In genomic region chr1:192986110-192986747, GRCh38 we compare ENCODE assay signal across 1 cellular context.
TF ChIP-seq lines count a peak whose summit lies in the region.

No MANE protein-coding gene starts in this region.

TF ChIP-seq in K562, 482 proteins besides CTCF, POLR2A, EP300 and RAD21 (continued from another document and continues in another):
- no peak for TF ChIP-seq AFF4 (CRISPR knock-in tag; IDR thresholded peaks at IDR 0.05)
- TF ChIP-seq RBM15 (IDR thresholded peaks at IDR 0.05; ENCODE audit: insufficient read depth, low read length): no peak
- TF ChIP-seq SPI1 (IDR thresholded peaks at IDR 0.05; ENCODE audit: borderline replicate concordance, low read depth, low read length): no peak
- no peak for TF ChIP-seq GTF3C2 (IDR thresholded peaks at IDR 0.05; ENCODE audit: borderline replicate concordance, extremely low read depth, insufficient read length)
- peak; percentile 72 to 81 for TF ChIP-seq NCOA2 (IDR thresholded peaks at IDR 0.05; ENCODE audit: partially characterized antibody in 2 of 2)
- no peak for TF ChIP-seq SREBF2 (CRISPR knock-in tag; IDR thresholded peaks at IDR 0.05)
- TF ChIP-seq ZNF436 (CRISPR knock-in tag; IDR thresholded peaks at IDR 0.05): no peak
- no peak for TF ChIP-seq PYGO2 (tag; IDR thresholded peaks at IDR 0.05)
- no peak for TF ChIP-seq FIP1L1 (IDR thresholded peaks at IDR 0.05; ENCODE audit: low read depth, low read length, poor library complexity, severe bottlenecking)
- peak; percentile 92 for TF ChIP-seq HLTF (IDR thresholded peaks at IDR 0.05)
- peak; percentile 87 for TF ChIP-seq STAT5A (IDR thresholded peaks at IDR 0.05; ENCODE audit: borderline replicate concordance, low read length)
- TF ChIP-seq KDM2B (CRISPR knock-in tag; IDR thresholded peaks at IDR 0.05): no peak
- peak; percentile 84 for TF ChIP-seq MAFF (IDR thresholded peaks at IDR 0.05; ENCODE audit: low read length)
- no peak for TF ChIP-seq TAF15 (IDR thresholded peaks at IDR 0.05; ENCODE audit: low read depth, low read length)
- TF ChIP-seq CCNT2 (IDR thresholded peaks at IDR 0.05; ENCODE audit: borderline replicate concordance, extremely low read depth, insufficient read length, low read depth, low read length): peak; percentile 49
- TF ChIP-seq HDAC2 (IDR thresholded peaks at IDR 0.05): peak; percentile 95
- TF ChIP-seq ZNF507 (tag; conservative IDR thresholded peaks at IDR 0.05): no peak
- TF ChIP-seq PRPF4 (IDR thresholded peaks at IDR 0.05; ENCODE audit: insufficient read depth, low read depth, low read length, poor library complexity, severe bottlenecking): no peak
- TF ChIP-seq RNF219 (CRISPR knock-in tag; IDR thresholded peaks at IDR 0.05): no peak
- TF ChIP-seq SETDB1 (IDR thresholded peaks at IDR 0.05; ENCODE audit: low read length): no peak
- no peak for TF ChIP-seq ILK (tag; IDR thresholded peaks at IDR 0.05; ENCODE audit: borderline replicate concordance, low read depth)
- no peak for TF ChIP-seq ILF3 (IDR thresholded peaks at IDR 0.05; ENCODE audit: borderline replicate concordance)
- no peak for TF ChIP-seq TSHZ1 (CRISPR knock-in tag; IDR thresholded peaks at IDR 0.05)
- TF ChIP-seq ZKSCAN1 (IDR thresholded peaks at IDR 0.05; ENCODE audit: low read depth, low read length): 0 out of 2 replicates have a peak, but pooled peaks have one; percentile 50
- no peak for TF ChIP-seq ZFP1 (CRISPR knock-in tag; IDR thresholded peaks at IDR 0.05)
- peak; percentile 88 for TF ChIP-seq SOX6 (IDR thresholded peaks at IDR 0.05)
- TF ChIP-seq MNT (conservative IDR thresholded peaks at IDR 0.05): peak; percentile 82 to 88
- TF ChIP-seq CEBPB (tag; IDR thresholded peaks at IDR 0.05): peak; percentile 76
- no peak for TF ChIP-seq NFXL1 (CRISPR knock-in tag; IDR thresholded peaks at IDR 0.05)
- TF ChIP-seq NELFE (IDR thresholded peaks at IDR 0.05; ENCODE audit: insufficient read depth, insufficient read length): no peak
- no peak for TF ChIP-seq SMC3 (conservative IDR thresholded peaks at IDR 0.05; ENCODE audit: insufficient read depth, low read depth, low read length)
- TF ChIP-seq GABPA (tag; conservative IDR thresholded peaks at IDR 0.05; ENCODE audit: low read depth): no peak
- peak; percentile 64; the same call in 1 of the 2 replicates for TF ChIP-seq GMEB1 (CRISPR knock-in tag; IDR thresholded peaks at IDR 0.05)
- no peak for TF ChIP-seq GTF2E2 (tag; IDR thresholded peaks at IDR 0.05)
- TF ChIP-seq NCOA1 (IDR thresholded peaks at IDR 0.05; ENCODE audit: low read depth): peak; percentile 89
- no peak for TF ChIP-seq ESRRA (IDR thresholded peaks at IDR 0.05; ENCODE audit: borderline replicate concordance, low read depth)
- TF ChIP-seq ZNF316 (IDR thresholded peaks at IDR 0.05): peak; percentile 98
- TF ChIP-seq HMG20A (CRISPR knock-in tag; conservative IDR thresholded peaks at IDR 0.05): no peak
- TF ChIP-seq SLC30A9 (CRISPR knock-in tag; IDR thresholded peaks at IDR 0.05): no peak
- TF ChIP-seq GATAD2B (IDR thresholded peaks at IDR 0.05; ENCODE audit: borderline replicate concordance): 0 out of 2 replicates have a peak, but pooled peaks have one; percentile 19
- TF ChIP-seq PTBP1 (IDR thresholded peaks at IDR 0.05; ENCODE audit: low read depth, low read length): no peak
- peak; percentile 45; the same call in 1 of the 2 replicates for TF ChIP-seq PKNOX1 (IDR thresholded peaks at IDR 0.05)
- TF ChIP-seq ZNF197 (CRISPR knock-in tag; IDR thresholded peaks at IDR 0.05; ENCODE audit: low read depth): no peak
- TF ChIP-seq THRA (IDR thresholded peaks at IDR 0.05): no peak
- TF ChIP-seq HMGXB4 (CRISPR knock-in tag; IDR thresholded peaks at IDR 0.05): no peak
- TF ChIP-seq DIDO1 (tag; IDR thresholded peaks at IDR 0.05; ENCODE audit: low read depth): peak; percentile 66; the same call in 1 of the 2 replicates
- no peak for TF ChIP-seq HDAC8 (tag; IDR thresholded peaks at IDR 0.05)
